ENCODE assay signal across 26 cellular contexts in the genomic region with DNA sequence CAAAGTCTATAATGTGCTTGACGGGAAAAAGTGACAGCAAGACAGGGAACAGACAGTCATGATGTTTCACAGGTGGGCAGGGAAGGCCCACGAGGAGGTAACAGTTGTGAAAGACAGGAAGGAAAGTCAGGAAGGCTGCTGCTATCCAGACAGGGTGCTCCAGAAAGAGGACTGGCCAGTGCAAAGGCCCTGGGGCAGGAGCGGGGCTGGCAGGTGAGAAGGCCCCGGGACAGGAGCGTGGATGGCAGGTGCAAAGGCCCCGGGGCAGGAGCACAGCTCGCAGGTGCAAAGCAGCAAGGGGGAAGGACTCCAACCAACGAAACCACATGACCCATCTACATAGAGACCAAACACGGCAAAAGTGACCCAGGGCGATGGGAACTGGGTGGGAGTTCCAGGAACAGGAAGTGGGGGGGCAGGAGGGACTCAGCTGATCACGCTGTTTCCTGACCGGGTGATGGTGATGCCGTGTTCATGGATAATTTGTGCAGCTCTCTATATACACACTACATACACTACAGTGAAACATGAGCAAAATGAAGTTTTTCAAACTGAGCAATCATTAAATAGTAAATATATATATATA.
A peak's percentile ranks its signal among the peaks of the same experiment; 100 is the strongest.
DNase-seq lines count a peak whose midpoint lies in the region; ATAC-seq and TF ChIP-seq lines count a peak whose summit lies in the region.
"Had no signal": no experiment of that assay in that cellular context is flagged by ENCODE, and none has a peak within 500 bp of the region (broad histone marks: within the 10 kb centered on the region; RNA-seq: fewer than 3 reads in every experiment).

No MANE protein-coding gene starts in this region.

- POLR2A ChIA-PET in CD8-positive, alpha-beta T cell (lab: Charles Lee), result no interaction called here

- no peaks in the 10 kb centered on the region for H3K27me3 Mint-ChIP-seq in activated naive CD8-positive, alpha-beta T cell
- no peaks in the 10 kb centered on the region for H3K27me3 Mint-ChIP-seq in activated naive CD8-positive, alpha-beta T cell treated with anti-CD3 and anti-CD28 coated beads, Interleukin-2, amount 50 U/mL, for 24 hours
- no peaks in the 10 kb centered on the region for H3K27me3 Mint-ChIP-seq in CD8-positive, alpha-beta T cell (ENCODE audit: low read depth)
- H3K27me3 Mint-ChIP-seq in T-helper 17 cell, result no peaks in the 10 kb centered on the region
- no peaks in the 10 kb centered on the region for H3K27me3 Mint-ChIP-seq in stimulated activated naive CD8-positive, alpha-beta T cell treated with anti-CD3 and anti-CD28 coated beads, Interleukin-15, amount 100 ng/mL, for 72 hours
- H3K27me3 Mint-ChIP-seq: CD4-positive, alpha-beta memory T cell had no signal

- H3K9me3 Mint-ChIP-seq in activated naive CD8-positive, alpha-beta T cell (ENCODE audit: low read depth), result no peaks in the 10 kb centered on the region
- H3K9me3 Mint-ChIP-seq in activated naive CD8-positive, alpha-beta T cell treated with anti-CD3 and anti-CD28 coated beads, Interleukin-2, amount 50 U/mL, for 24 hours, result no peaks in the 10 kb centered on the region
- no peaks in the 10 kb centered on the region for H3K9me3 Mint-ChIP-seq in CD8-positive, alpha-beta T cell
- H3K9me3 Mint-ChIP-seq in stimulated activated naive CD8-positive, alpha-beta T cell treated with anti-CD3 and anti-CD28 coated beads, Interleukin-15, amount 100 ng/mL, for 72 hours, result no peaks in the 10 kb centered on the region

- no peak overlapping the region for H3K27ac ChIP-seq in CD8-positive, alpha-beta T cell (ENCODE audit: low read depth, low read length)
- H3K27ac ChIP-seq: SJCRH30 had no signal

- no peak for TF ChIP-seq CTCF in CD8-positive, alpha-beta T cell (IDR thresholded peaks at IDR 0.05)

- peaks cover 28% of the 10 kb centered on the region for H3K4me1 Mint-ChIP-seq in activated naive CD8-positive, alpha-beta T cell (ENCODE audit: low read depth)
- peaks cover 38% of the 10 kb centered on the region for H3K4me1 Mint-ChIP-seq in activated naive CD8-positive, alpha-beta T cell treated with anti-CD3 and anti-CD28 coated beads, Interleukin-2, amount 50 U/mL, for 24 hours
- H3K4me1 Mint-ChIP-seq in CD8-positive, alpha-beta T cell (ENCODE audit: low read depth), result peaks cover 28% of the 10 kb centered on the region
- peaks cover 13% of the 10 kb centered on the region for H3K4me1 Mint-ChIP-seq in T-helper 17 cell
- H3K4me1 Mint-ChIP-seq in stimulated activated naive CD8-positive, alpha-beta T cell treated with anti-CD3 and anti-CD28 coated beads, Interleukin-15, amount 100 ng/mL, for 72 hours, result peaks cover 45% of the 10 kb centered on the region
- H3K4me1 Mint-ChIP-seq: GM23338, H9 had no signal

- H3K27ac Mint-ChIP-seq in activated naive CD8-positive, alpha-beta T cell, result peak overlapping the region; percentile 34
- H3K27ac Mint-ChIP-seq in activated naive CD8-positive, alpha-beta T cell treated with anti-CD3 and anti-CD28 coated beads, Interleukin-2, amount 50 U/mL, for 24 hours, result no peak overlapping the region
- peak overlapping the region; percentile 18 for H3K27ac Mint-ChIP-seq in CD8-positive, alpha-beta T cell
- H3K27ac Mint-ChIP-seq in T-helper 17 cell, result peak overlapping the region; percentile 84
- peak overlapping the region; percentile 1 to 64 for H3K27ac Mint-ChIP-seq in stimulated activated naive CD8-positive, alpha-beta T cell treated with anti-CD3 and anti-CD28 coated beads, Interleukin-15, amount 100 ng/mL, for 72 hours
- H3K27ac Mint-ChIP-seq: GM23338 had no signal

- no peak overlapping the region for H3K4me3 ChIP-seq in CD8-positive, alpha-beta T cell (ENCODE audit: low read depth, low read length)
- H3K4me3 ChIP-seq: GM12878, GM23338, SJCRH30 had no signal

- CTCF ChIA-PET in CD8-positive, alpha-beta T cell (lab: Charles Lee), result no interaction called here

- ATAC-seq in activated naive CD8-positive, alpha-beta T cell treated with anti-CD3 and anti-CD28 coated beads, Interleukin-2, amount 50 U/mL, for 24 hours, result no peak
- ATAC-seq in CD8-positive, alpha-beta T cell, result no peak
- ATAC-seq in T-helper 17 cell, result no peak
- ATAC-seq in stimulated activated naive CD8-positive, alpha-beta T cell treated with anti-CD3 and anti-CD28 coated beads, Interleukin-15, amount 100 ng/mL, for 72 hours, result no peak
- ATAC-seq: GM12878, GM23338, PC-3, SK-N-SH treated with all-trans-retinoic acid at 6 μM for 48 hours had no signal

- peaks cover 27% of the 10 kb centered on the region for H3K4me1 ChIP-seq in CD8-positive, alpha-beta T cell (ENCODE audit: insufficient read depth, low read length)
- H3K4me1 ChIP-seq: Caco-2, SJCRH30 had no signal

- H3K27me3 ChIP-seq in CD8-positive, alpha-beta T cell (ENCODE audit: insufficient read depth, low read length), result no peaks in the 10 kb centered on the region
- H3K27me3 ChIP-seq: SJCRH30 had no signal

- no peak overlapping the region for H3K4me3 Mint-ChIP-seq in activated naive CD8-positive, alpha-beta T cell
- no peak overlapping the region for H3K4me3 Mint-ChIP-seq in activated naive CD8-positive, alpha-beta T cell treated with anti-CD3 and anti-CD28 coated beads, Interleukin-2, amount 50 U/mL, for 24 hours
- no peak overlapping the region for H3K4me3 Mint-ChIP-seq in CD8-positive, alpha-beta T cell
- no peak overlapping the region for H3K4me3 Mint-ChIP-seq in T-helper 17 cell
- H3K4me3 Mint-ChIP-seq in stimulated activated naive CD8-positive, alpha-beta T cell treated with anti-CD3 and anti-CD28 coated beads, Interleukin-15, amount 100 ng/mL, for 72 hours, result no peak overlapping the region
- H3K4me3 Mint-ChIP-seq: CD4-positive, alpha-beta memory T cell; GM23338; H9 had no signal

- DNase-seq in activated naive CD8-positive, alpha-beta T cell treated with anti-CD3 and anti-CD28 coated beads, Interleukin-2, amount 50 U/mL, for 24 hours, result no peak
- DNase-seq in CD8-positive, alpha-beta T cell, result no peak
- no peak for DNase-seq in T-helper 17 cell
- no peak for DNase-seq in stimulated activated naive CD8-positive, alpha-beta T cell treated with anti-CD3 and anti-CD28 coated beads, Interleukin-15, amount 100 ng/mL, for 72 hours
- no peak for DNase-seq in NCI-H2196 (lab: John Stamatoyannopoulos, UW; ENCODE audit: unreplicated experiment)
- DNase-seq in globus pallidus (ENCODE audit: low spot score), result no peak
- DNase-seq: C1 segment of cervical spinal cord; Caco-2; CD4-positive, alpha-beta memory T cell; EL; GDM1; H9; KBM-7; MV-4-11; NCI-H1105; NCI-H1436 treated with DMSO at 0.1 percent for 48 hours; NCI-H187 treated with DMSO at 0.1 percent for 48 hours; NCI-H2171 treated with DMSO at 0.1 percent for 48 hours; NCI-H524; NCI-H774; PC-3; SJCRH30 had no signal

- no peaks in the 10 kb centered on the region for H3K9me3 ChIP-seq in CD8-positive, alpha-beta T cell (ENCODE audit: low read length)
- H3K9me3 ChIP-seq in T-helper 17 cell (ENCODE audit: control insufficient read depth, low read length, poor library complexity, severe bottlenecking), result no peaks in the 10 kb centered on the region
- H3K9me3 ChIP-seq: Caco-2, SJCRH30 had no signal

- intact Hi-C loops in CD8-positive, alpha-beta T cell (cut with DNase I, micrococcal nuclease), result no loop called here

- H3K36me3 Mint-ChIP-seq in activated naive CD8-positive, alpha-beta T cell, result peaks cover 11% of the 10 kb centered on the region
- peaks cover 5% of the 10 kb centered on the region for H3K36me3 Mint-ChIP-seq in activated naive CD8-positive, alpha-beta T cell treated with anti-CD3 and anti-CD28 coated beads, Interleukin-2, amount 50 U/mL, for 24 hours (ENCODE audit: low read depth)
- H3K36me3 Mint-ChIP-seq in CD8-positive, alpha-beta T cell, result peaks cover 4% of the 10 kb centered on the region
- peaks cover 8% of the 10 kb centered on the region for H3K36me3 Mint-ChIP-seq in T-helper 17 cell (ENCODE audit: low read depth)

- no peaks in the 10 kb centered on the region for H3K36me3 ChIP-seq in CD8-positive, alpha-beta T cell (ENCODE audit: insufficient read depth, low read length)
- H3K36me3 ChIP-seq: SJCRH30 had no signal
